1 cellular context compared by ENCODE assay signal in genomic region chr14:21454843-21455550, GRCh38.
TF ChIP-seq lines count a peak whose summit lies in the region.

No MANE protein-coding gene starts in this region.

TF ChIP-seq in IMR-90, 13 proteins besides CTCF, POLR2A, EP300 and RAD21 (continued from another document):
- TF ChIP-seq RFX5 (IDR thresholded peaks at IDR 0.05; ENCODE audit: low read depth, low read length) (no peak), MXI1 (IDR thresholded peaks at IDR 0.05; ENCODE audit: borderline replicate concordance, low read depth, low read length) (no peak), MAFK (IDR thresholded peaks at IDR 0.05; ENCODE audit: low read depth, low read length) (no peak), USF2 (IDR thresholded peaks at IDR 0.05; ENCODE audit: low read depth, low read length) (no peak), ELK1 (IDR thresholded peaks at IDR 0.05; ENCODE audit: borderline replicate concordance, low read depth, low read length) (no peak), SMC3 (IDR thresholded peaks at IDR 0.05; ENCODE audit: low read depth, low read length) (no peak), MAZ (IDR thresholded peaks at IDR 0.05; ENCODE audit: borderline replicate concordance, low read depth, low read length) (no peak), BHLHE40 (IDR thresholded peaks at IDR 0.05; ENCODE audit: low read depth, low read length) (no peak), NFE2L2 (IDR thresholded peaks at IDR 0.05; ENCODE audit: low read depth, low read length) (no peak), FOS (IDR thresholded peaks at IDR 0.05; ENCODE audit: low read depth, low read length) (no peak), RCOR1 (IDR thresholded peaks at IDR 0.05; ENCODE audit: insufficient replicate concordance, low read length) (no peak), CEBPB (IDR thresholded peaks at IDR 0.05; ENCODE audit: low read depth, low read length) (no peak)
